13 cellular contexts compared by ENCODE assay signal in genomic region chr1:155973723-155974122, GRCh38. TPM values are rescaled to one million over a fixed set of nuclear protein-coding genes. Genes with fewer than 3 reads are reported as not detected.
DNase-seq lines count a peak whose midpoint lies in the region; ATAC-seq and TF ChIP-seq lines count a peak whose summit lies in the region.
"Had no signal": no experiment of that assay in that cellular context is flagged by ENCODE, and none has a peak within 500 bp of the region (broad histone marks: within the 10 kb centered on the region; RNA-seq: fewer than 3 reads in every experiment).

No MANE protein-coding gene starts in this region.

- H3K27me3 Mint-ChIP-seq in activated naive CD4-positive, alpha-beta T cell treated with anti-CD3 and anti-CD28 coated beads for 36 hours (ENCODE audit: low read depth) = no peaks in the 10 kb centered on the region
- H3K27me3 Mint-ChIP-seq in memory B cell = no peaks in the 10 kb centered on the region

- no peak for TF ChIP-seq EP300 in tibial nerve (IDR thresholded peaks at IDR 0.05)

- H3K4me1 Mint-ChIP-seq in activated naive CD4-positive, alpha-beta T cell treated with anti-CD3 and anti-CD28 coated beads for 36 hours (ENCODE audit: low read depth) = peaks cover 72% of the 10 kb centered on the region
- H3K4me1 Mint-ChIP-seq in memory B cell = peaks cover 62% of the 10 kb centered on the region

- H3K27ac Mint-ChIP-seq in activated naive CD4-positive, alpha-beta T cell treated with anti-CD3 and anti-CD28 coated beads for 36 hours = peak overlapping the region; percentile 99
- no peak overlapping the region for H3K27ac Mint-ChIP-seq in memory B cell

- no peaks in the 10 kb centered on the region for H3K9me3 Mint-ChIP-seq in activated naive CD4-positive, alpha-beta T cell treated with anti-CD3 and anti-CD28 coated beads for 36 hours
- H3K9me3 Mint-ChIP-seq in memory B cell = no peaks in the 10 kb centered on the region

- H3K4me3 Mint-ChIP-seq in activated naive CD4-positive, alpha-beta T cell treated with anti-CD3 and anti-CD28 coated beads for 36 hours = peak overlapping the region; percentile 98
- H3K4me3 Mint-ChIP-seq in memory B cell = peak overlapping the region; percentile 86

- CTCF ChIA-PET in activated naive CD4-positive, alpha-beta T cell treated with anti-CD3 and anti-CD28 coated beads for 36 hours (lab: Charles Lee) = interaction anchor here (0.7 to 1.9 kb wide), 4 partner anchors 11 to 71 kb away, joined by 3 to 7 read pairs (median 4); no protein-coding TSS in a partner anchor

- H3K27me3 ChIP-seq in ascending aorta (no peaks in the 10 kb centered on the region), tibial nerve (no peaks in the 10 kb centered on the region)

- H3K9me3 ChIP-seq in ascending aorta = no peaks in the 10 kb centered on the region
- H3K9me3 ChIP-seq in tibial nerve = no peaks in the 10 kb centered on the region

- H3K36me3 ChIP-seq in ascending aorta (peaks cover 13 to 14% of the 10 kb centered on the region in 2 donors), tibial nerve (peaks cover 0 to 11% (median 0%) of the 10 kb centered on the region in 3 donors)

- H3K27ac ChIP-seq in ascending aorta (peak overlapping the region; percentile 94 to 98), tibial nerve (peak overlapping the region; percentile 2 to 97 (median 92))

- intact Hi-C loops in activated naive CD4-positive, alpha-beta T cell treated with anti-CD3 and anti-CD28 coated beads for 36 hours (cut with micrococcal nuclease) = loop anchor here (10.0 kb wide), 1 partner anchor 699 kb away; the partner anchor contains the start of genes CLK2 and HCN3
- intact Hi-C loops in ascending aorta (cut with DNase I) = no loop called here

- ATAC-seq in memory B cell (ENCODE audit: low read depth) (no peak), HG02623 (IDR thresholded peaks at IDR 0.05; ENCODE audit: unreplicated experiment) (no peak), GM21528 (IDR thresholded peaks at IDR 0.05; ENCODE audit: low FRiP score, unreplicated experiment) (no peak)

- H3K36me3 Mint-ChIP-seq in activated naive CD4-positive, alpha-beta T cell treated with anti-CD3 and anti-CD28 coated beads for 36 hours (ENCODE audit: low read depth) = peaks cover 50% of the 10 kb centered on the region
- H3K36me3 Mint-ChIP-seq in memory B cell = peaks cover 40% of the 10 kb centered on the region

- TF ChIP-seq CTCF in ascending aorta (IDR thresholded peaks at IDR 0.05) (no peak), tibial nerve (IDR thresholded peaks at IDR 0.05) (no peak)

- DNase-seq in activated naive CD4-positive, alpha-beta T cell treated with anti-CD3 and anti-CD28 coated beads for 36 hours = no peak
- no peak for DNase-seq in activated naive CD4-positive, alpha-beta T cell treated with anti-CD3 and anti-CD28 coated beads, Interleukin-2, amount 50 U/mL, for 16 hours
- DNase-seq in ascending aorta (ENCODE audit: low spot score in 2 of 2) (no peak), memory B cell (ENCODE audit: low spot score in 2 of 2) (no peak), tibial nerve (ENCODE audit: low spot score in 2 of 2) (no peak)
- no peak for DNase-seq in stimulated activated naive CD4-positive, alpha-beta T cell (lab: John Stamatoyannopoulos, UW)
- DNase-seq: activated CD8-positive, alpha-beta memory T cell treated with anti-CD3 and anti-CD28 coated beads, Interleukin-2, amount 50 U/mL, for 48 hours; stimulated activated CD4-positive, alpha-beta T cell treated with anti-CD3 and anti-CD28 coated beads, Interleukin-15, amount 100 ng/mL, for 24 hours; stimulated activated naive CD4-positive, alpha-beta T cell treated with Interleukin-2 at 50 U/mL for 16 hours had no signal

- H3K4me3 ChIP-seq in ascending aorta (peak overlapping the region in 1 of 2 donors; percentile 72), tibial nerve (no peak overlapping the region)

- no peak for TF ChIP-seq POLR2A in tibial nerve (IDR thresholded peaks at IDR 0.05)

- H3K4me1 ChIP-seq in ascending aorta (peaks cover 48 to 68% of the 10 kb centered on the region in 2 donors), tibial nerve (peaks cover 0 to 89% (median 71%) of the 10 kb centered on the region in 4 donors)

- WGBS in tibial nerve, 2 donors = 57 to 61% methylated on average over 3 of the region's 3 CpGs

RNA-seq across cellular contexts. Expression of gene ARHGEF2, which starts 4.6 kb away (rescaled TPM):
- total RNA-seq in activated naive CD4-positive, alpha-beta T cell treated with anti-CD3 and anti-CD28 coated beads for 36 hours = 100 to 1,000 TPM; 154 to 159 TPM
- total RNA-seq in ascending aorta = 169 TPM
- 100 to 1,000 TPM; 105 to 195 (median 153) TPM for total RNA-seq in tibial nerve

RNA-seq across cellular contexts. Expression of gene RXFP4, which starts 32.3 kb away (rescaled TPM):
- total RNA-seq in activated naive CD4-positive, alpha-beta T cell treated with anti-CD3 and anti-CD28 coated beads for 36 hours = under 1 TPM in 1 of 2 experiments, not detected in 1; 0.29 TPM
- total RNA-seq in ascending aorta (not detected), tibial nerve (not detected)
- total RNA-seq: dermis microvascular lymphatic vessel endothelial cell, H1 had no signal

RNA-seq across cellular contexts. Expression of gene KHDC4, which starts 39.5 kb away (rescaled TPM):
- 10 to 100 TPM; 82.3 to 87.2 TPM for total RNA-seq in activated naive CD4-positive, alpha-beta T cell treated with anti-CD3 and anti-CD28 coated beads for 36 hours
- 101 TPM for total RNA-seq in ascending aorta
- 10 to 100 TPM; 46.8 to 82.8 (median 67.7) TPM for total RNA-seq in tibial nerve

RNA-seq across cellular contexts. Expression of gene SSR2, which starts 47.0 kb away (rescaled TPM):
- total RNA-seq in activated naive CD4-positive, alpha-beta T cell treated with anti-CD3 and anti-CD28 coated beads for 36 hours = 100 to 1,000 TPM; 141 to 142 TPM
- total RNA-seq in ascending aorta (103 TPM), tibial nerve (100 to 1,000 TPM; 172 to 236 (median 212) TPM)
